ENCODE assay signal across 8 cellular contexts in the genomic region with DNA sequence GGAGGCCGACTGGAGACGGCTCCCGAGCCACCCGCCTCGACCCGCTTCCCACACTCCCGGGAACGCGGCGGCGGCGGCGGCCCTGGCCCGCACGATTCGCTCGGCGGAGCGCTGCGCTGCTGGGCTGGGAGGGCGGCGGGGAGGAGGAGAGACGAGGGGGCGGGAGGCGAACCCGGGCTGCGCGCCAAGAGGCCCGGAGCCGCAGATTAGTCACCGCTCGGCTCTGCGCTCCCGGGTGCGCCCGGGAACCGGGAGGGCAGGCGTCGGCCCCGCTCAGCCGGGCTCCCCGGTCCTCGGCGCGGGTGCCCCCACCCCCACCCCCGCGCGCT. TPM values are rescaled to one million over a fixed set of nuclear protein-coding genes. Genes with fewer than 3 reads are reported as not detected.
DNase-seq lines count a peak whose midpoint lies in the region; ATAC-seq, FAIRE-seq and TF ChIP-seq lines count a peak whose summit lies in the region.

No MANE protein-coding gene starts in this region.

- TF ChIP-seq CTCF in A673 (conservative IDR thresholded peaks at IDR 0.05; ENCODE audit: low read depth, low read length): no peak
- no peak for TF ChIP-seq CTCF in GM23338 (conservative IDR thresholded peaks at IDR 0.05; ENCODE audit: low read depth in 2 of 2)
- no peak for TF ChIP-seq CTCF in PC-3 (conservative IDR thresholded peaks at IDR 0.05; ENCODE audit: low read depth, low read length)

- H3K9me3 ChIP-seq in A673 (ENCODE audit: low read depth, low read length, poor library complexity, severe bottlenecking) (no peaks in the 10 kb centered on the region), PC-3 (ENCODE audit: low read length) (no peaks in the 10 kb centered on the region), neuron (ENCODE audit: low read length) (no peaks in the 10 kb centered on the region)

- ATAC-seq in GM23338: peak; percentile 12
- peak; percentile 32 for ATAC-seq in PC-3
- no peak for ATAC-seq in GM19328 (IDR thresholded peaks at IDR 0.05; ENCODE audit: unreplicated experiment)
- ATAC-seq in GM18909 (IDR thresholded peaks at IDR 0.05; ENCODE audit: poor library complexity, unreplicated experiment): no peak

- peaks cover 23% of the 10 kb centered on the region for H3K27me3 Mint-ChIP-seq in GM23338 (ENCODE audit: insufficient read depth, low read depth, poor library complexity)

- H3K36me3 ChIP-seq in A673 (ENCODE audit: insufficient read depth, low read length, poor library complexity, severe bottlenecking) (no peaks in the 10 kb centered on the region), GM23338 (ENCODE audit: insufficient read depth) (no peaks in the 10 kb centered on the region), PC-3 (ENCODE audit: low read depth, low read length) (no peaks in the 10 kb centered on the region), neuron (ENCODE audit: insufficient read depth, low read length) (no peaks in the 10 kb centered on the region)

- H3K27me3 ChIP-seq in A673 (replicated peaks; ENCODE audit: insufficient read depth, low read depth, low read length, poor library complexity) (no peaks in the 10 kb centered on the region), GM23338 (ENCODE audit: insufficient read depth) (peaks cover 32% of the 10 kb centered on the region), PC-3 (ENCODE audit: low read length) (no peaks in the 10 kb centered on the region), neuron (ENCODE audit: insufficient read depth, low read length) (no peaks in the 10 kb centered on the region)

- H3K79me2 ChIP-seq in GM23338 (replicated peaks; ENCODE audit: insufficient read depth) (peaks cover 11% of the 10 kb centered on the region), PC-3 (ENCODE audit: low read length) (0 out of 2 replicates have a peak, but pooled peaks cover under 1% of the 10 kb centered on the region)

- no TSS peak for BruUV-seq in A673 (replicated peaks; lab: Mats Ljungman, UMichigan)
- no TSS peak for BruUV-seq in PC-3 (replicated peaks; lab: Mats Ljungman, UMichigan)

- CTCF ChIA-PET in A673 (lab: Charles Lee): no interaction called here
- CTCF ChIA-PET in PC-3 (lab: Charles Lee): no interaction called here

- H3K4me1 ChIP-seq in A673 (ENCODE audit: insufficient read depth, low read length, poor library complexity, severe bottlenecking) (peaks cover 28% of the 10 kb centered on the region), GM23338 (ENCODE audit: insufficient read depth) (peaks cover 13% of the 10 kb centered on the region), PC-3 (ENCODE audit: insufficient read depth, low read length) (peaks cover 32% of the 10 kb centered on the region), neuron (ENCODE audit: insufficient read depth, low read length) (peaks cover 7% of the 10 kb centered on the region)

- peak; percentile 81 for DNase-seq in A673 (ENCODE audit: low spot score)
- DNase-seq in GM23338 (ENCODE audit: low spot score): peak; percentile 54
- DNase-seq in PC-3: peak; percentile 79
- peak; percentile 67 for DNase-seq in activated naive CD4-positive, alpha-beta T cell treated with Interleukin-2 at 50 U/mL for 16 hours
- peak; percentile 74 for DNase-seq in frontal cortex (ENCODE audit: low spot score in 2 of 2)

- H4K20me1 ChIP-seq in GM23338 (replicated peaks; ENCODE audit: insufficient read depth) (no peaks in the 10 kb centered on the region; the same call in 1 of the 2 replicates), PC-3 (ENCODE audit: low read length) (no peaks in the 10 kb centered on the region)

- H3K9me2 ChIP-seq in GM23338 (ENCODE audit: insufficient read depth) (no peaks in the 10 kb centered on the region), PC-3 (replicated peaks; ENCODE audit: low read length) (no peaks in the 10 kb centered on the region)

- POLR2A ChIA-PET in A673 (lab: Charles Lee; ENCODE audit: low non-redundant PET) (no interaction called here), PC-3 (lab: Charles Lee; ENCODE audit: unreplicated experiment) (no interaction called here)

- no peak for FAIRE-seq in frontal cortex (lab: Jason Lieb, UNC)

- no peaks in the 10 kb centered on the region; the same call in 2 of the 3 replicates for H3K9me3 Mint-ChIP-seq in GM23338

- H3K4me3 ChIP-seq in A673 (ENCODE audit: low read depth, low read length, poor library complexity, severe bottlenecking): peak overlapping the region; percentile 59
- peak overlapping the region; percentile 63 for H3K4me3 ChIP-seq in GM23338
- H3K4me3 ChIP-seq in PC-3 (ENCODE audit: low read length): peak overlapping the region; percentile 76
- H3K4me3 ChIP-seq in neuron (ENCODE audit: low read length): peak overlapping the region; percentile 62

- H3K4me2 ChIP-seq in GM23338 (peak overlapping the region; percentile 85), PC-3 (ENCODE audit: low read length) (peak overlapping the region; percentile 91)

- peak overlapping the region; percentile 58 for H3K9ac ChIP-seq in PC-3 (ENCODE audit: low read length)

- no peaks in the 10 kb centered on the region for H3K36me3 Mint-ChIP-seq in GM23338 (ENCODE audit: low read depth)

- intact Hi-C loops in A673 (cut with micrococcal nuclease; ENCODE audit: unreplicated experiment): loop anchor here (1.0 to 10.0 kb wide), 2 partner anchors 40 to 156 kb away; no protein-coding TSS in a partner anchor
- intact Hi-C loops in PC-3 (cut with micrococcal nuclease): loop anchor here (2.0 to 5.0 kb wide), 3 partner anchors 44 to 158 kb away; no protein-coding TSS in a partner anchor

- H3K27ac ChIP-seq in A673 (ENCODE audit: low read depth, low read length, poor library complexity, severe bottlenecking) (peak overlapping the region; percentile 88), GM23338 (ENCODE audit: low read depth) (no peak overlapping the region), PC-3 (ENCODE audit: low read length) (peak overlapping the region; percentile 44)

- H2AFZ ChIP-seq in GM23338 (no peak overlapping the region), PC-3 (ENCODE audit: low read length) (peak overlapping the region; percentile 77), neuron (ENCODE audit: low read depth, low read length) (peak overlapping the region; percentile 26)

- H3F3A ChIP-seq in GM23338 (replicated peaks; ENCODE audit: low read depth) (no peaks in the 10 kb centered on the region), PC-3 (ENCODE audit: low read length, unreplicated experiment) (no peaks in the 10 kb centered on the region)

- H3K27ac Mint-ChIP-seq in GM23338: no peak overlapping the region

- H3K4me1 Mint-ChIP-seq in GM23338: peaks cover 18% of the 10 kb centered on the region

- peak overlapping the region; percentile 70 for H3K4me3 Mint-ChIP-seq in GM23338

TF ChIP-seq in GM23338, 12 proteins besides CTCF, POLR2A, EP300 and RAD21 (continues in another document):
- TF ChIP-seq ETS1 (IDR thresholded peaks at IDR 0.05): no peak
- no peak for TF ChIP-seq STAT1 (IDR thresholded peaks at IDR 0.05; ENCODE audit: unreplicated experiment)
- no peak for TF ChIP-seq ZNF114 (CRISPR knock-in tag; IDR thresholded peaks at IDR 0.05)
- no peak for TF ChIP-seq ZNF331 (CRISPR knock-in tag; IDR thresholded peaks at IDR 0.05; ENCODE audit: low read depth)
- TF ChIP-seq EZH2phosphoT487 (IDR thresholded peaks at IDR 0.05; ENCODE audit: unreplicated experiment): no peak
- no peak for TF ChIP-seq REST (IDR thresholded peaks at IDR 0.05; ENCODE audit: unreplicated experiment)
- no peak for TF ChIP-seq POLR2AphosphoS5 (IDR thresholded peaks at IDR 0.05; ENCODE audit: low read depth)
- TF ChIP-seq CREB1 (CRISPR knock-in tag; IDR thresholded peaks at IDR 0.05; ENCODE audit: low read depth): no peak
- no peak for TF ChIP-seq EZH2 (IDR thresholded peaks at IDR 0.05; ENCODE audit: low read depth, unreplicated experiment)
- no peak for TF ChIP-seq JUNB (IDR thresholded peaks at IDR 0.05; ENCODE audit: unreplicated experiment)

RNA-seq across cellular contexts. Expression of gene BCOR, which starts 11.2 kb away (rescaled TPM):
- total RNA-seq in A673 (2021) (58.8 and 59.0 TPM in 2 replicates), PC-3 (2014; rRNA removed) (21.8 and 41.9 TPM in 2 replicates), frontal cortex (26.5 TPM)
- total RNA-seq in GM23338 (2014; rRNA removed; shearing (Covaris generic)): 60.8 TPM in 2 replicates
- 25.5 and 25.8 TPM in 2 replicates for polyA plus RNA-seq in GM23338 (2016; fragmentation: Nextera tagmentation; extraction: Ambion mirVana)

Comparison
In these comparisons a context has a peak if more than half of its experiments do, and no peak if none do; other contexts are left out.
1. ATAC-seq: peak in GM23338 (single experiment) and PC-3 (single experiment); none in GM19328 (single experiment) and GM18909 (single experiment).
2. Peak in every context shown above with its lines, with median percentiles within 50 percentile points of each other: DNase-seq and H3K4me3 ChIP-seq.